Comparison of ENCODE assay signal across 20 cellular contexts in the genomic region with DNA sequence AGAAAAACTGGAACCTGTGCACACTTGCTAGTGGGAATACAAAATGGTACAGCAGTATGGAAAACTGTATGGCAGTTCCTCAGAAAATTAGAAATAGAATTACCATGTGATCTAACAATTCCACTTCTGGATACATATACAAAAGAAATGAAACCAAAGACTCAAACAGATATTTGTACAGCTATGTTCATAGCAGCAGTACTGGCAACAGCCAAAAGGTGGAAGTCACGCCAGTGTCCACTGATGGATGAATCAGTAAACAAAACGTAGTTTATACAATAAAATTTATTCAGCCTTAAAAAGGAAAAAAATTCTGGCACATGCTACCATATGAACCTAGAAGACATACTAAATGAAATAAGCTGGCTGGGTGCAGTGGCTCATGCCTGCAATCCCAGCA. TPM values are rescaled to one million over a fixed set of nuclear protein-coding genes. Genes with fewer than 3 reads are reported as not detected.
DNase-seq lines count a peak whose midpoint lies in the region; ATAC-seq, FAIRE-seq and TF ChIP-seq lines count a peak whose summit lies in the region.
"Had no signal": no experiment of that assay in that cellular context is flagged by ENCODE, and none has a peak within 500 bp of the region (broad histone marks: within the 10 kb centered on the region; RNA-seq: fewer than 3 reads in every experiment).

No MANE protein-coding gene starts in this region.

- H3K4me2 ChIP-seq in GM12878 (ENCODE audit: control insufficient read depth, insufficient read depth), result no peak overlapping the region
- H3K4me2 ChIP-seq: BLaER1 treated with 17β-estradiol and CSF1 and Interleukin-3, amounts not matched to agents 10 nM and 100 nM; KMS-11 had no signal

- FAIRE-seq in GM12878 (lab: Jason Lieb, UNC), result no peak
- FAIRE-seq: A204.1, GM18507, H1, HepG2 had no signal

- SMC1A ChIA-PET in GM12878 (lab: Charles Lee; ENCODE audit: uncharacterized antibody, unreplicated experiment), result no interaction called here

- in situ Hi-C loops in GM12878 (cut with MboI), result no loop called here

- TF ChIP-seq CTCF in LNCaP clone FGC (IDR thresholded peaks at IDR 0.05; ENCODE audit: control insufficient read depth, extremely low read depth, insufficient read depth) (peak; percentile 31), GM12878 (IDR thresholded peaks at IDR 0.05 in 2 of 3, conservative IDR thresholded peaks at IDR 0.05 in 1 of 3; ENCODE audit: control insufficient read depth in 2 of 3, extremely low read depth in 1 of 3, insufficient read depth in 1 of 3, low read depth in 3 of 3, low read length in 3 of 3) (0 out of 6 replicates have a peak, but pooled peaks of 1 of the 3 experiments have one; percentile 15), foreskin keratinocyte (conservative IDR thresholded peaks at IDR 0.05) (peak; percentile 19)

- H4K20me1 ChIP-seq in GM12878 (ENCODE audit: control insufficient read depth, insufficient read depth), result no peaks in the 10 kb centered on the region

- TF ChIP-seq RAD21 in GM12878 (IDR thresholded peaks at IDR 0.05; ENCODE audit: insufficient read depth, low read depth, low read length), result no peak

- DNase-seq in ELR (ENCODE audit: low read depth), result peak; percentile 17
- no peak for DNase-seq in LNCaP clone FGC (ENCODE audit: low read depth)
- no peak for DNase-seq in GM12878 (ENCODE audit: low read depth, low spot score)
- no peak for DNase-seq in foreskin keratinocyte
- DNase-seq in dermis blood vessel endothelial cell, result no peak
- DNase-seq: DMS 273 treated with DMSO at 0.1 percent for 48 hours, NCI-H1105, NCI-H1694 treated with DMSO at 0.1 percent for 48 hours, NCI-H2171, NCI-H446 treated with DMSO at 0.1 percent for 48 hours, NCI-H748 treated with DMSO at 0.1 percent for 48 hours had no signal

- CTCF ChIA-PET in GM12878 (lab: Yijun Ruan, JAX), result interaction anchor here (1.5 to 2.7 kb wide), 4 partner anchors 14 to 40 kb away, joined by 3 to 21 read pairs (median 8); partner anchors contain the start of gene IDE

- peaks cover 6% of the 10 kb centered on the region for H3K9me3 ChIP-seq in GM12878 (replicated peaks; ENCODE audit: control insufficient read depth, insufficient read depth, low read length)

- peaks cover 4 to 10% of the 10 kb centered on the region in 2 experiments; a peak in 3 of 4 replicates for H3K36me3 ChIP-seq in GM12878 (ENCODE audit: control insufficient read depth in 2 of 2, insufficient read depth in 2 of 2, low read length in 1 of 2)

- no peak overlapping the region for H3K9ac ChIP-seq in GM12878 (ENCODE audit: control insufficient read depth, insufficient read depth, low read length)
- H3K9ac ChIP-seq: BLaER1 treated with 17β-estradiol and CSF1 and Interleukin-3, amounts not matched to agents 10 nM and 100 nM; KMS-11 had no signal

- POLR2A ChIA-PET in GM12878 (lab: Charles Lee), result interaction anchor here (0.6 kb wide), 1 partner anchor 24 kb away, joined by 3 read pairs; no protein-coding TSS in a partner anchor

- peak; percentile 55; the same call in 1 of the 3 replicates for ATAC-seq in GM12878
- ATAC-seq in foreskin keratinocyte, result no peak
- no peak for ATAC-seq in HG03460 (IDR thresholded peaks at IDR 0.05; ENCODE audit: unreplicated experiment)
- ATAC-seq in GM21825 (IDR thresholded peaks at IDR 0.05; ENCODE audit: unreplicated experiment), result no peak
- ATAC-seq: HepG2 had no signal

- peaks cover 2% of the 10 kb centered on the region; the same call in 1 of the 2 replicates for H3K79me2 ChIP-seq in GM12878 (ENCODE audit: control insufficient read depth, insufficient read depth, low read length)

- TF ChIP-seq POLR2A in GM12878 (IDR thresholded peaks at IDR 0.05; ENCODE audit: low read depth, low read length), result no peak

- H3K4me1 ChIP-seq in GM12878 (ENCODE audit: control insufficient read depth, insufficient read depth, low read length), result peaks cover 15% of the 10 kb centered on the region
- no peaks in the 10 kb centered on the region for H3K4me1 ChIP-seq in foreskin keratinocyte
- H3K4me1 ChIP-seq: BLaER1 treated with 17β-estradiol and CSF1 and Interleukin-3, amounts not matched to agents 10 nM and 100 nM; SJSA1 had no signal

- no peak overlapping the region for H3K4me3 ChIP-seq in LNCaP clone FGC (ENCODE audit: low read depth, low read length)
- H3K4me3 ChIP-seq in GM12878, result no peak overlapping the region
- H3K4me3 ChIP-seq: BLaER1 treated with 17β-estradiol and CSF1 and Interleukin-3, amounts not matched to agents 10 nM and 100 nM; SJSA1 had no signal

- no peaks in the 10 kb centered on the region for H3K27me3 ChIP-seq in GM12878 (replicated peaks in 1 of 2; ENCODE audit: control insufficient read depth in 2 of 2, insufficient read depth in 2 of 2, low read length in 1 of 2)
- no peaks in the 10 kb centered on the region for H3K27me3 ChIP-seq in foreskin keratinocyte
- H3K27me3 ChIP-seq: BLaER1 treated with 17β-estradiol and CSF1 and Interleukin-3, amounts not matched to agents 10 nM and 100 nM; SJSA1 had no signal

- TF ChIP-seq EP300 in GM12878 (IDR thresholded peaks at IDR 0.05; ENCODE audit: borderline replicate concordance in 1 of 2, control insufficient read depth in 1 of 2, low read depth in 2 of 2, low read length in 2 of 2), result no peak

- H3K27ac ChIP-seq in GM12878 (ENCODE audit: control insufficient read depth, insufficient read depth) (no peak overlapping the region), foreskin keratinocyte (no peak overlapping the region)
- H3K27ac ChIP-seq: BLaER1 treated with 17β-estradiol and CSF1 and Interleukin-3, amounts not matched to agents 10 nM and 100 nM; KMS-11; SJSA1 had no signal

- RAD21 ChIA-PET in GM12878 (lab: Charles Lee; ENCODE audit: unreplicated experiment), result interaction anchor here (0.7 kb wide), 1 partner anchor 560 kb away, joined by 4 read pairs; no protein-coding TSS in a partner anchor

- no peak overlapping the region for H2AFZ ChIP-seq in GM12878 (ENCODE audit: control insufficient read depth, low read depth, low read length)

- BruUV-seq in GM12878 (replicated peaks; lab: Mats Ljungman, UMichigan), result no TSS peak

- WGBS in GM12878 (ENCODE audit: insufficient coverage, insufficient replicate concordance, low lambda C conversion rate, missing lambda C conversion rate), result 64% methylated on average over 2 of the region's 2 CpGs

- intact Hi-C loops in GM12878 (cut with micrococcal nuclease; ENCODE audit: unreplicated experiment), result no loop called here

RNA-seq across cellular contexts. Expression of gene IDE, which starts 23.0 kb away (rescaled TPM):
- 58.3 and 58.9 TPM in 2 replicates for total RNA-seq in GM12878 (2013; cell fraction: nucleolus; rRNA removed)
- total RNA-seq in GM12878 (2014; rRNA removed) (33.4 and 38.4 TPM in 2 replicates), GM12878 (2014; rRNA removed; fragmentation: Illumina TruSeq; extraction: Trizol) (42.8 and 46.2 TPM in 2 replicates), GM12878 (2021) (45.4 and 51.9 TPM in 2 replicates), foreskin keratinocyte (27.9 and 28.0 TPM in 2 replicates), dermis blood vessel endothelial cell (35.4 and 49.2 TPM in 2 replicates)
- polyA plus RNA-seq in GM12878 (2011; ENCODE audit: low read depth), result 8.2 TPM
- polyA plus RNA-seq in GM12878 (2011; rRNA removed) (30.4 and 38.3 TPM in 2 replicates), GM12878 (2014; fragmentation: Illumina TruSeq; extraction: Trizol) (33.8 and 42.2 TPM in 2 replicates), GM12878 (2014; fragmentation: Nextera tagmentation; extraction: Ambion mirVana) (10 to 100 TPM; 11.6 to 13.1 TPM), GM12878 (2014; rRNA removed) (15.4 and 19.1 TPM in 2 replicates), GM12878 (2016; fragmentation: Nextera tagmentation; extraction: Ambion mirVana) (10 to 100 TPM; 53.4 to 54.5 TPM), foreskin keratinocyte (8.3 and 9.9 TPM in 2 replicates)
- polyA plus RNA-seq in GM12878 (2011; cell fraction: cytosol; rRNA removed), result 14.4 and 15.8 TPM in 2 replicates
- polyA plus RNA-seq in GM12878 (2011; cell fraction: nucleus; rRNA removed), result 27.5 and 33.5 TPM in 2 replicates
- polyA plus RNA-seq in GM12878 (2012), result 9.0 and 12.8 TPM in 2 replicates
- 46.4 and 81.8 TPM in 2 replicates for polyA minus RNA-seq in GM12878 (2011; rRNA and poly(A)+ RNA removed)
- 16.0 and 28.6 TPM in 2 replicates for polyA minus RNA-seq in GM12878 (2011; cell fraction: cytosol; rRNA and poly(A)+ RNA removed)
- 16.0 and 21.8 TPM in 2 replicates for polyA minus RNA-seq in GM12878 (2011; cell fraction: nucleus; rRNA and poly(A)+ RNA removed)

RNA-seq across cellular contexts. Expression of gene KIF11, which starts 42.0 kb away (rescaled TPM):
- 20.1 and 20.5 TPM in 2 replicates for total RNA-seq in GM12878 (2013; cell fraction: nucleolus; rRNA removed)
- total RNA-seq in GM12878 (2014; rRNA removed) (40.3 and 50.5 TPM in 2 replicates), GM12878 (2014; rRNA removed; fragmentation: Illumina TruSeq; extraction: Trizol) (76.8 and 79.8 TPM in 2 replicates), GM12878 (2021) (41.4 and 43.6 TPM in 2 replicates), foreskin keratinocyte (34.1 and 41.5 TPM in 2 replicates), dermis blood vessel endothelial cell (8.8 and 41.7 TPM in 2 replicates)
- 10.8 TPM for polyA plus RNA-seq in GM12878 (2011; ENCODE audit: low read depth)
- polyA plus RNA-seq in GM12878 (2011; rRNA removed) (33.4 and 63.3 TPM in 2 replicates), GM12878 (2014; fragmentation: Illumina TruSeq; extraction: Trizol) (61.6 and 84.4 TPM in 2 replicates), GM12878 (2014; fragmentation: Nextera tagmentation; extraction: Ambion mirVana) (10 to 100 TPM; 14.1 to 17.9 TPM), GM12878 (2014; rRNA removed) (26.9 and 28.7 TPM in 2 replicates), GM12878 (2016; fragmentation: Nextera tagmentation; extraction: Ambion mirVana) (10 to 100 TPM; 67.4 to 73.8 TPM), foreskin keratinocyte (10.7 and 14.6 TPM in 2 replicates)
- polyA plus RNA-seq in GM12878 (2011; cell fraction: cytosol; rRNA removed), result 10.6 and 13.2 TPM in 2 replicates
- 10.4 and 15.3 TPM in 2 replicates for polyA plus RNA-seq in GM12878 (2011; cell fraction: nucleus; rRNA removed)
- polyA plus RNA-seq in GM12878 (2012), result 19.3 and 24.6 TPM in 2 replicates
- 19.5 and 28.5 TPM in 2 replicates for polyA minus RNA-seq in GM12878 (2011; rRNA and poly(A)+ RNA removed)
- polyA minus RNA-seq in GM12878 (2011; cell fraction: cytosol; rRNA and poly(A)+ RNA removed), result 14.4 and 22.2 TPM in 2 replicates
- 6.3 and 10.8 TPM in 2 replicates for polyA minus RNA-seq in GM12878 (2011; cell fraction: nucleus; rRNA and poly(A)+ RNA removed)
